32 cellular contexts compared by ENCODE assay signal in genomic region chr7:44783407-44783806, GRCh38.
"Had no signal": no experiment of that assay in that cellular context is flagged by ENCODE, and none has a peak within 500 bp of the region (broad histone marks: within the 10 kb centered on the region; RNA-seq: fewer than 3 reads in every experiment).

No MANE protein-coding gene starts in this region.

- H3K27ac Mint-ChIP-seq: immature natural killer cell; mesothelial cell of epicardium; natural killer cell; nephron progenitor cell; neural progenitor cell; progenitor cell of endocrine pancreas; stimulated activated effector memory CD8-positive, alpha-beta T cell treated with anti-CD3 and anti-CD28 coated beads, Interleukin-12 subunit alpha, Interleukin-12 subunit beta, amount 100 ng/mL, for 72 hours; stimulated activated naive CD8-positive, alpha-beta T cell treated with anti-CD3 and anti-CD28 coated beads, Interleukin-15, Interleukin-2, amounts not matched to agents 100 ng/mL and 50 ng/mL, for 24 hours had no signal

- H3K36me3 Mint-ChIP-seq: mesothelial cell of epicardium; stimulated activated effector memory CD8-positive, alpha-beta T cell treated with anti-CD3 and anti-CD28 coated beads, Interleukin-12 subunit alpha, Interleukin-12 subunit beta, amount 100 ng/mL, for 72 hours had no signal

- ATAC-seq: left colon; left lung; lower lobe of right lung; natural killer cell; sciatic nerve; stimulated activated effector memory CD8-positive, alpha-beta T cell treated with anti-CD3 and anti-CD28 coated beads, Interleukin-12 subunit alpha, Interleukin-12 subunit beta, amount 100 ng/mL, for 72 hours; upper lobe of right lung had no signal

- H3K9me3 ChIP-seq: lower lobe of right lung, neutrophil, ovary, right atrium auricular region, suprapubic skin, upper lobe of right lung, uterus had no signal

- H3K4me3 ChIP-seq: left lung, lower lobe of right lung, neural progenitor cell, ovary, right atrium auricular region, skin epidermis, spleen, suprapubic skin, thoracic aorta, tibial artery, upper lobe of right lung, uterus had no signal

- H3K4me2 ChIP-seq: neural progenitor cell had no signal

- H3K27me3 ChIP-seq: left lung, neural progenitor cell, neutrophil, ovary, right atrium auricular region, spleen, suprapubic skin, tibial artery, upper lobe of right lung, uterus had no signal

- H3K27ac ChIP-seq: left lung, lower lobe of right lung, neural progenitor cell, neutrophil, ovary, right atrium auricular region, skin epidermis, spleen, suprapubic skin, thoracic aorta, tibial artery, upper lobe of right lung, uterus had no signal

- H3K4me3 Mint-ChIP-seq: immature natural killer cell; mesothelial cell of epicardium; natural killer cell; nephron progenitor cell; neural progenitor cell; stimulated activated effector memory CD8-positive, alpha-beta T cell treated with anti-CD3 and anti-CD28 coated beads, Interleukin-12 subunit alpha, Interleukin-12 subunit beta, amount 100 ng/mL, for 72 hours; stimulated activated naive CD8-positive, alpha-beta T cell treated with anti-CD3 and anti-CD28 coated beads, Interleukin-15, Interleukin-2, amounts not matched to agents 100 ng/mL and 50 ng/mL, for 24 hours had no signal

- DNase-seq: hypothalamus; immature natural killer cell; kidney; left colon; left lung; lower lobe of right lung; mammary epithelial cell; mesendoderm; naive B cell; natural killer cell; nephron progenitor cell; occipital lobe; ovary; spleen; stimulated activated CD4-positive, alpha-beta T cell treated with anti-CD3 and anti-CD28 coated beads, Interleukin-4, amount 100 ng/mL, for 24 hours; stimulated activated naive CD4-positive, alpha-beta T cell; tibial artery; trophoblast cell; upper lobe of right lung; uterus had no signal

- H3K9ac ChIP-seq: neural progenitor cell had no signal

- H3K36me3 ChIP-seq: left lung, lower lobe of right lung, neural progenitor cell, neutrophil, ovary, right atrium auricular region, spleen, suprapubic skin, thoracic aorta, tibial artery, upper lobe of right lung, uterus had no signal

- H3K27me3 Mint-ChIP-seq: naive B cell; progenitor cell of endocrine pancreas; stimulated activated naive CD8-positive, alpha-beta T cell treated with anti-CD3 and anti-CD28 coated beads, Interleukin-15, Interleukin-2, amounts not matched to agents 100 ng/mL and 50 ng/mL, for 24 hours had no signal

- H3K4me1 Mint-ChIP-seq: immature natural killer cell; mesothelial cell of epicardium; natural killer cell; nephron progenitor cell; neural progenitor cell; stimulated activated effector memory CD8-positive, alpha-beta T cell treated with anti-CD3 and anti-CD28 coated beads, Interleukin-12 subunit alpha, Interleukin-12 subunit beta, amount 100 ng/mL, for 72 hours had no signal

- FAIRE-seq: islet of Langerhans, kidney had no signal

- H3K4me1 ChIP-seq: left lung, right atrium auricular region, spleen, tibial artery, upper lobe of right lung, uterus had no signal

- H2AFZ ChIP-seq: neural progenitor cell had no signal
